Comparison of ENCODE assay signal across 17 cellular contexts in genomic region chr5:39660020-39660419, GRCh38.
DNase-seq lines count a peak whose midpoint lies in the region; ATAC-seq, FAIRE-seq and TF ChIP-seq lines count a peak whose summit lies in the region.
"Had no signal": no experiment of that assay in that cellular context is flagged by ENCODE, and none has a peak within 500 bp of the region (broad histone marks: within the 10 kb centered on the region; RNA-seq: fewer than 3 reads in every experiment).

No MANE protein-coding gene starts in this region.

- H3K4me1 Mint-ChIP-seq in immature natural killer cell, result peaks cover 8 to 12% of the 10 kb centered on the region in 2 donors

- H3K36me3 ChIP-seq in BLaER1 (no peaks in the 10 kb centered on the region), RWPE2 (ENCODE audit: low read depth) (no peaks in the 10 kb centered on the region)
- H3K36me3 ChIP-seq: HAP-1 had no signal

- no peaks in the 10 kb centered on the region for H3K36me3 Mint-ChIP-seq in immature natural killer cell
- H3K36me3 Mint-ChIP-seq: CD4-positive, CD25-positive, alpha-beta regulatory T cell; CD8-positive, alpha-beta T cell had no signal

- no peaks in the 10 kb centered on the region for H3K27me3 ChIP-seq in BLaER1
- no peaks in the 10 kb centered on the region for H3K27me3 ChIP-seq in RWPE2 (ENCODE audit: insufficient read depth, poor library complexity, severe bottlenecking)

- H3K27me3 Mint-ChIP-seq in immature natural killer cell (ENCODE audit: low read depth in 3 of 3), result peaks cover 2 to 8% (median 3%) of the 10 kb centered on the region in 3 donors

- peak; percentile 85 for FAIRE-seq in D721Med (lab: Jason Lieb, UNC)
- FAIRE-seq: G401.6, GM12892 had no signal

- H3K9me3 ChIP-seq in BLaER1 (peaks cover 35% of the 10 kb centered on the region), RWPE2 (ENCODE audit: severe bottlenecking) (no peaks in the 10 kb centered on the region)
- H3K9me3 ChIP-seq: Caco-2, HAP-1 had no signal

- ATAC-seq in RWPE2 (ENCODE audit: low read depth), result no peak
- ATAC-seq: CD8-positive, alpha-beta T cell had no signal

- TF ChIP-seq CTCF in D721Med (IDR thresholded peaks at IDR 0.05; ENCODE audit: insufficient read depth, missing control alignments), result no peak
- TF ChIP-seq CTCF in RWPE2 (IDR thresholded peaks at IDR 0.05; ENCODE audit: poor library complexity, severe bottlenecking), result no peak
- no peak for TF ChIP-seq CTCF in retinal pigment epithelial cell (conservative IDR thresholded peaks at IDR 0.05; ENCODE audit: low read depth, low read length)

- no peak overlapping the region for H3K27ac Mint-ChIP-seq in immature natural killer cell
- H3K27ac Mint-ChIP-seq: CD4-positive, CD25-positive, alpha-beta regulatory T cell; CD8-positive, alpha-beta T cell had no signal

- no peak overlapping the region for H3K4me2 ChIP-seq in BLaER1

- H4K20me1 ChIP-seq in BLaER1, result no peaks in the 10 kb centered on the region

- peaks cover 0 to 3% (median 0%) of the 10 kb centered on the region in 6 donors for H3K9me3 Mint-ChIP-seq in immature natural killer cell
- H3K9me3 Mint-ChIP-seq: CD8-positive, alpha-beta T cell had no signal

- H3K9ac ChIP-seq in BLaER1, result no peak overlapping the region

- H3K4me3 ChIP-seq in BLaER1, result no peak overlapping the region
- H3K4me3 ChIP-seq in RWPE2 (ENCODE audit: severe bottlenecking), result no peak overlapping the region
- no peak overlapping the region for H3K4me3 ChIP-seq in retinal pigment epithelial cell (ENCODE audit: low read length)
- H3K4me3 ChIP-seq: HAP-1 had no signal

- DNase-seq in D721Med (ENCODE audit: insufficient read length, low spot score), result no peak
- no peak for DNase-seq in RWPE2 (ENCODE audit: low spot score)
- DNase-seq in retinal pigment epithelial cell (ENCODE audit: low read depth), result peak; percentile 80
- DNase-seq in HuH-7 (ENCODE audit: low spot score), result no peak
- no peak for DNase-seq in immature natural killer cell
- DNase-seq in cerebellar nuclear complex (lab: John Stamatoyannopoulos, UW), result no peak
- DNase-seq: Caco-2; CD4-positive, CD25-positive, alpha-beta regulatory T cell; CD8-positive, alpha-beta T cell; DMS153; DND-41; GOT3 had no signal

- no peak overlapping the region for H3K4me3 Mint-ChIP-seq in immature natural killer cell
- H3K4me3 Mint-ChIP-seq: CD4-positive, CD25-positive, alpha-beta regulatory T cell; CD8-positive, alpha-beta T cell had no signal

- peaks cover 50% of the 10 kb centered on the region for H3K4me1 ChIP-seq in BLaER1
- peaks cover 25% of the 10 kb centered on the region for H3K4me1 ChIP-seq in RWPE2 (ENCODE audit: insufficient read depth, poor library complexity, severe bottlenecking)
- H3K4me1 ChIP-seq: Caco-2 had no signal

- H3K27ac ChIP-seq in BLaER1 (peak overlapping the region; percentile 29; the same call in 1 of the 2 replicates), RWPE2 (ENCODE audit: poor library complexity, severe bottlenecking) (peak overlapping the region; percentile 55)
- H3K27ac ChIP-seq: C4-2B had no signal
